1 cellular context compared by ENCODE assay signal in the genomic region with DNA sequence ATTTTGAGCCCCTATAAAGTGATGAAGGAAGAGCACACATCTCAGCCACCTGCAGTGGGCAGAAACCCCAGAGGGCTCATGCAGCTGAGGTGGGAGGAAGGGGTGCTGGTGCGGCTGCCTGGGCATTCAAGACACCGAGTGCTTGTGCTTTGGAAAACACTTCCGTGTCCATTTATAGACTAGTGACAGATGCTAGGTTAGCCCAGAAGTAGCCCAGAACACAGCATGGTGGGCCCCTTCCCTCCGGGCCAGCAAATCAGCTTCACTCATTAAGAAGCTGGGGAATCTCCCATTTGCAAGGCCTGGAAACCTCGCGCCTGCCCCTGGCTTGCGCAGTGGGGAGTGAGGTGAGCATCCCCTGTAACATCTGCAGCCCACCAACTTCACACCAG.
TF ChIP-seq lines count a peak whose summit lies in the region.

No MANE protein-coding gene starts in this region.

TF ChIP-seq in H1, 55 proteins besides CTCF, POLR2A, EP300 and RAD21:
- no peak for TF ChIP-seq SUZ12 (IDR thresholded peaks at IDR 0.05; ENCODE audit: low read length)
- no peak for TF ChIP-seq TEAD4 (IDR thresholded peaks at IDR 0.05; ENCODE audit: low read depth, low read length)
- no peak for TF ChIP-seq RXRA (IDR thresholded peaks at IDR 0.05; ENCODE audit: insufficient read depth, low read depth, low read length)
- TF ChIP-seq KDM5A (IDR thresholded peaks at IDR 0.05; ENCODE audit: low read length) = no peak
- no peak for TF ChIP-seq RNF2 (IDR thresholded peaks at IDR 0.05; ENCODE audit: borderline replicate concordance, low read depth, low read length, missing control alignments, poor library complexity, severe bottlenecking)
- no peak for TF ChIP-seq TAF1 (IDR thresholded peaks at IDR 0.05; ENCODE audit: low read depth, low read length)
- no peak for TF ChIP-seq ASH2L (IDR thresholded peaks at IDR 0.05; ENCODE audit: low read length)
- TF ChIP-seq NANOG (IDR thresholded peaks at IDR 0.05; ENCODE audit: insufficient read depth, low read depth, low read length, poor library complexity, severe bottlenecking) = no peak
- TF ChIP-seq FOSL1 (IDR thresholded peaks at IDR 0.05; ENCODE audit: insufficient read depth, low read depth, low read length) = no peak
- TF ChIP-seq E2F6 (IDR thresholded peaks at IDR 0.05) = no peak
- no peak for TF ChIP-seq JUN (IDR thresholded peaks at IDR 0.05; ENCODE audit: low read depth, low read length)
- TF ChIP-seq SP2 (IDR thresholded peaks at IDR 0.05; ENCODE audit: low read length) = no peak
- no peak for TF ChIP-seq SIX5 (IDR thresholded peaks at IDR 0.05; ENCODE audit: low read depth, low read length)
- TF ChIP-seq RFX5 (IDR thresholded peaks at IDR 0.05; ENCODE audit: borderline replicate concordance, low read depth, low read length) = no peak
- TF ChIP-seq SP4 (IDR thresholded peaks at IDR 0.05; ENCODE audit: low read length) = no peak
- no peak for TF ChIP-seq SP1 (IDR thresholded peaks at IDR 0.05; ENCODE audit: low read depth, low read length)
- TF ChIP-seq CREB1 (IDR thresholded peaks at IDR 0.05) = no peak
- no peak for TF ChIP-seq KDM1A (IDR thresholded peaks at IDR 0.05; ENCODE audit: borderline replicate concordance, low read length)
TF ChIP-seq in H1: peak in this region for 0.
